In the genomic region with DNA sequence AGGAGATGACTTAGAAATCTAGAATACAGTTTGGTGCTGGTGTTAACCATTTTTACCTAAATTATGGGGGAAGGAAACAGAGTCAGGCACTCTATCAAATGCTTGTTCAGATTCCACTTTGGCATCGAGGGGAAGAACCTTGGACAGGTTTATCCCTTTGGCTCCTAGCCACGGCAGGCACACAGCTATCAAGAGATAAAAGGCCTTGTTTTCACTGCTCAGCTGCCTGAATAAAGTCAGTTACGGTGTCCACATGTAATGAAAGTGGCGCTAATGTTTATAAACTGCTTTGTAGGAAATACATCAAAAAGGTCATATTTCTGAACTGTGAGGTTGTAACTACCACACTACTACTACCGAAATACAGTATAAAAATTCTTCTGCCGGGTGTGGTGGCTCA, we compare ENCODE assay signal across 7 cellular contexts.
DNase-seq lines count a peak whose midpoint lies in the region; ATAC-seq, FAIRE-seq and TF ChIP-seq lines count a peak whose summit lies in the region.
"Not testable (repeated sequence)": the region's sequence is repeated elsewhere in the genome, so short reads cannot be mapped to it uniquely, and the experiment has no call there.

No MANE protein-coding gene starts in this region.

- H3K27ac ChIP-seq in pancreas, result not testable (repeated sequence)

- ATAC-seq in left lobe of liver (peak; percentile 80), pancreas (peak in 3 of 4 donors; percentile 64 to 73 (median 69))

- WGBS in pancreas, 2 donors, result 10 to 20% methylated on average over 5 to 6 of the region's 6 CpGs

- not testable (repeated sequence) for H3K4me3 ChIP-seq in pancreas

- not testable (repeated sequence) for H3K4me1 ChIP-seq in pancreas

- not testable (repeated sequence) for TF ChIP-seq CTCF in pancreas (IDR thresholded peaks at IDR 0.05)

- not testable (repeated sequence) for H3K27me3 ChIP-seq in pancreas

- TF ChIP-seq POLR2A in GM12892 (IDR thresholded peaks at IDR 0.05; ENCODE audit: low read depth, low read length), result not testable (repeated sequence)

- not testable (repeated sequence) for DNase-seq in GM12892 (ENCODE audit: insufficient read length)
- DNase-seq in NCI-H1092 treated with DMSO at 0.1 percent for 48 hours (lab: John Stamatoyannopoulos, UW), result peak; percentile 37
- DNase-seq in NCI-H345 (lab: John Stamatoyannopoulos, UW), result peak; percentile 27
- peak; percentile 12 for DNase-seq in amniotic epithelial cell (ENCODE audit: low read depth)
- DNase-seq in dermis microvascular lymphatic vessel endothelial cell (ENCODE audit: low read depth in 2 of 2), result peak; percentile 47 to 57
- DNase-seq in left lobe of liver (ENCODE audit: low spot score), result peak; percentile 83
- peak in 1 of 6 donors; percentile 27 for DNase-seq in pancreas

- not testable (repeated sequence) for H3K36me3 ChIP-seq in pancreas

- peak; percentile 5 for FAIRE-seq in GM12892 (lab: Jason Lieb, UNC)
- FAIRE-seq in pancreas (lab: Jason Lieb, UNC), result not testable (repeated sequence)

- H3K9me3 ChIP-seq in pancreas, result not testable (repeated sequence)

- intact Hi-C loops in pancreas (cut with DNase I), result not testable (repeated sequence)
